Comparison of ENCODE assay signal across 9 cellular contexts in genomic region chr3:13484861-13485590, GRCh38. TPM values are rescaled to one million over a fixed set of nuclear protein-coding genes. Genes with fewer than 3 reads are reported as not detected.
DNase-seq lines count a peak whose midpoint lies in the region; ATAC-seq and TF ChIP-seq lines count a peak whose summit lies in the region.
"Had no signal": no experiment of that assay in that cellular context is flagged by ENCODE, and none has a peak within 500 bp of the region (broad histone marks: within the 10 kb centered on the region; RNA-seq: fewer than 3 reads in every experiment).

No MANE protein-coding gene starts in this region.

- POLR2A ChIA-PET in CD8-positive, alpha-beta T cell (lab: Charles Lee), result no interaction called here

- H3K4me3 ChIP-seq in CD8-positive, alpha-beta T cell (ENCODE audit: low read depth, low read length), result no peak overlapping the region
- H3K4me3 ChIP-seq in iPS-15b (ENCODE audit: low read depth, low read length), result no peak overlapping the region

- H3K36me3 ChIP-seq in CD8-positive, alpha-beta T cell (ENCODE audit: insufficient read depth, low read length), result no peaks in the 10 kb centered on the region
- H3K36me3 ChIP-seq in iPS-15b (ENCODE audit: control insufficient read depth, insufficient read depth, low read length), result no peaks in the 10 kb centered on the region

- H3K27ac Mint-ChIP-seq in CD8-positive, alpha-beta T cell, result peak overlapping the region; percentile 81
- peak overlapping the region; percentile 40 for H3K27ac Mint-ChIP-seq in stimulated activated naive B cell treated with anti-CD40 and anti-IgM and Interleukin-4, amounts not matched to agents 10 μg/mL and 1 μg/mL and 100 μg/mL, for 72 hours
- no peak overlapping the region for H3K27ac Mint-ChIP-seq in activated T-helper 2 cell treated with anti-CD3 and anti-CD28 coated beads, Interferon-gamma antibody, Interleukin-2, Interleukin-4, amounts not matched to agents 10 μg/mL and 5 μg/mL and 100 μg/mL, durations not matched to agents 14 hours and 24 hours and 36 hours
- H3K27ac Mint-ChIP-seq: stimulated activated naive CD8-positive, alpha-beta T cell treated with anti-CD3 and anti-CD28 coated beads, Interleukin-15, Interleukin-2, amounts not matched to agents 100 ng/mL and 50 ng/mL, for 24 hours had no signal

- peaks cover 17% of the 10 kb centered on the region for H3K4me1 ChIP-seq in CD8-positive, alpha-beta T cell (ENCODE audit: insufficient read depth, low read length)
- H3K4me1 ChIP-seq in iPS-15b (ENCODE audit: control insufficient read depth, insufficient read depth, low read length), result no peaks in the 10 kb centered on the region

- peaks cover 13% of the 10 kb centered on the region for H3K36me3 Mint-ChIP-seq in CD8-positive, alpha-beta T cell
- no peaks in the 10 kb centered on the region for H3K36me3 Mint-ChIP-seq in stimulated activated naive B cell treated with anti-CD40 and anti-IgM and Interleukin-4, amounts not matched to agents 10 μg/mL and 1 μg/mL and 100 μg/mL, for 72 hours
- no peaks in the 10 kb centered on the region for H3K36me3 Mint-ChIP-seq in activated T-helper 2 cell treated with anti-CD3 and anti-CD28 coated beads, Interferon-gamma antibody, Interleukin-2, Interleukin-4, amounts not matched to agents 10 μg/mL and 5 μg/mL and 100 μg/mL, durations not matched to agents 14 hours and 24 hours and 36 hours (ENCODE audit: low read depth)

- CTCF ChIA-PET in CD8-positive, alpha-beta T cell (lab: Charles Lee), result interaction anchor here (0.7 to 9.5 kb wide), 6 partner anchors 9 to 165 kb away, joined by 3 to 71 read pairs (median 5); no protein-coding TSS in a partner anchor

- H3K27me3 ChIP-seq in CD8-positive, alpha-beta T cell (ENCODE audit: insufficient read depth, low read length), result no peaks in the 10 kb centered on the region
- H3K27me3 ChIP-seq in iPS-15b (ENCODE audit: control insufficient read depth, insufficient read depth, low read length), result peaks cover 5% of the 10 kb centered on the region

- H3K9me3 Mint-ChIP-seq in CD8-positive, alpha-beta T cell, result peaks cover 2% of the 10 kb centered on the region
- H3K9me3 Mint-ChIP-seq in stimulated activated naive B cell treated with anti-CD40 and anti-IgM and Interleukin-4, amounts not matched to agents 10 μg/mL and 1 μg/mL and 100 μg/mL, for 72 hours, result no peaks in the 10 kb centered on the region
- no peaks in the 10 kb centered on the region for H3K9me3 Mint-ChIP-seq in activated T-helper 2 cell treated with anti-CD3 and anti-CD28 coated beads, Interferon-gamma antibody, Interleukin-2, Interleukin-4, amounts not matched to agents 10 μg/mL and 5 μg/mL and 100 μg/mL, durations not matched to agents 14 hours and 24 hours and 36 hours
- H3K9me3 Mint-ChIP-seq: stimulated activated naive CD8-positive, alpha-beta T cell treated with anti-CD3 and anti-CD28 coated beads, Interleukin-15, Interleukin-2, amounts not matched to agents 100 ng/mL and 50 ng/mL, for 24 hours had no signal

- H3K9me3 ChIP-seq in CD8-positive, alpha-beta T cell (ENCODE audit: low read length), result no peaks in the 10 kb centered on the region
- no peaks in the 10 kb centered on the region for H3K9me3 ChIP-seq in iPS-15b (ENCODE audit: control insufficient read depth, insufficient read depth, low read length)

- DNase-seq in CD8-positive, alpha-beta T cell, result no peak
- DNase-seq in Kasumi-1 (lab: John Stamatoyannopoulos, UW) (peak; percentile 28 to 49), amygdala (lab: John Stamatoyannopoulos, UW) (peak in 31 of 56 donors; percentile 11 to 66 (median 37))
- no peak for DNase-seq in stimulated activated naive B cell treated with anti-CD40 and anti-IgM and Interleukin-4, amounts not matched to agents 10 μg/mL and 1 μg/mL and 100 μg/mL, for 72 hours
- no peak for DNase-seq in activated T-helper 2 cell treated with anti-CD3 and anti-CD28 coated beads, Interferon-gamma antibody, Interleukin-2, Interleukin-4, amounts not matched to agents 10 μg/mL and 5 μg/mL and 100 μg/mL, durations not matched to agents 14 hours and 24 hours and 36 hours (ENCODE audit: low spot score)

- intact Hi-C loops in CD8-positive, alpha-beta T cell (cut with DNase I, micrococcal nuclease), result loop anchor here (5.0 to 10.0 kb wide), 7 partner anchors 392 to 1462 kb away; partner anchors contain the start of genes CHCHD4 (in 2 of the 2), LSM3 (in 1 of the 2), NR2C2 (in 1 of the 2) and TMEM43 (in 1 of the 2)
- intact Hi-C loops in activated T-helper 2 cell treated with anti-CD3 and anti-CD28 coated beads, Interferon-gamma antibody, Interleukin-2, Interleukin-4, amounts not matched to agents 10 μg/mL and 5 μg/mL and 100 μg/mL, durations not matched to agents 14 hours and 24 hours and 36 hours (cut with micrococcal nuclease), result loop anchor here (10.0 kb wide), 1 partner anchor 410 kb away; no protein-coding TSS in a partner anchor

- H3K4me3 Mint-ChIP-seq in CD8-positive, alpha-beta T cell, result no peak overlapping the region
- no peak overlapping the region for H3K4me3 Mint-ChIP-seq in stimulated activated naive B cell treated with anti-CD40 and anti-IgM and Interleukin-4, amounts not matched to agents 10 μg/mL and 1 μg/mL and 100 μg/mL, for 72 hours
- no peak overlapping the region for H3K4me3 Mint-ChIP-seq in activated T-helper 2 cell treated with anti-CD3 and anti-CD28 coated beads, Interferon-gamma antibody, Interleukin-2, Interleukin-4, amounts not matched to agents 10 μg/mL and 5 μg/mL and 100 μg/mL, durations not matched to agents 14 hours and 24 hours and 36 hours (ENCODE audit: low read depth)
- H3K4me3 Mint-ChIP-seq: stimulated activated naive CD8-positive, alpha-beta T cell treated with anti-CD3 and anti-CD28 coated beads, Interleukin-15, Interleukin-2, amounts not matched to agents 100 ng/mL and 50 ng/mL, for 24 hours had no signal

- no peak for ATAC-seq in CD8-positive, alpha-beta T cell
- ATAC-seq in stimulated activated naive B cell treated with anti-CD40 and anti-IgM and Interleukin-4, amounts not matched to agents 10 μg/mL and 1 μg/mL and 100 μg/mL, for 72 hours (replicated peaks), result no peak
- ATAC-seq in GM19035 (IDR thresholded peaks at IDR 0.05; ENCODE audit: unreplicated experiment) (no peak), HG03432 (IDR thresholded peaks at IDR 0.05; ENCODE audit: unreplicated experiment) (no peak)

- H3K9ac ChIP-seq in iPS-15b (ENCODE audit: low read depth, low read length), result peak overlapping the region; percentile 24

- peaks cover 18% of the 10 kb centered on the region for H3K4me1 Mint-ChIP-seq in CD8-positive, alpha-beta T cell (ENCODE audit: low read depth)
- peaks cover 0 to 12% of the 10 kb centered on the region in 2 donors for H3K4me1 Mint-ChIP-seq in stimulated activated naive B cell treated with anti-CD40 and anti-IgM and Interleukin-4, amounts not matched to agents 10 μg/mL and 1 μg/mL and 100 μg/mL, for 72 hours
- H3K4me1 Mint-ChIP-seq in activated T-helper 2 cell treated with anti-CD3 and anti-CD28 coated beads, Interferon-gamma antibody, Interleukin-2, Interleukin-4, amounts not matched to agents 10 μg/mL and 5 μg/mL and 100 μg/mL, durations not matched to agents 14 hours and 24 hours and 36 hours (ENCODE audit: low read depth), result no peaks in the 10 kb centered on the region

- H3K27me3 Mint-ChIP-seq in CD8-positive, alpha-beta T cell (ENCODE audit: low read depth), result no peaks in the 10 kb centered on the region
- H3K27me3 Mint-ChIP-seq in stimulated activated naive B cell treated with anti-CD40 and anti-IgM and Interleukin-4, amounts not matched to agents 10 μg/mL and 1 μg/mL and 100 μg/mL, for 72 hours, result no peaks in the 10 kb centered on the region
- peaks cover 3% of the 10 kb centered on the region for H3K27me3 Mint-ChIP-seq in activated T-helper 2 cell treated with anti-CD3 and anti-CD28 coated beads, Interferon-gamma antibody, Interleukin-2, Interleukin-4, amounts not matched to agents 10 μg/mL and 5 μg/mL and 100 μg/mL, durations not matched to agents 14 hours and 24 hours and 36 hours (ENCODE audit: low read depth)
- H3K27me3 Mint-ChIP-seq: stimulated activated naive CD8-positive, alpha-beta T cell treated with anti-CD3 and anti-CD28 coated beads, Interleukin-15, Interleukin-2, amounts not matched to agents 100 ng/mL and 50 ng/mL, for 24 hours had no signal

- H3K27ac ChIP-seq in CD8-positive, alpha-beta T cell (ENCODE audit: low read depth, low read length), result no peak overlapping the region

- no peak for TF ChIP-seq CTCF in CD8-positive, alpha-beta T cell (IDR thresholded peaks at IDR 0.05)

RNA-seq across cellular contexts. Expression of gene HDAC11, which starts 4.9 kb away (rescaled TPM):
- total RNA-seq in CD8-positive, alpha-beta T cell, result 1 to 10 TPM; 4.6 to 5.8 TPM
- total RNA-seq in activated T-helper 2 cell treated with anti-CD3 and anti-CD28 coated beads, Interferon-gamma antibody, Interleukin-2, Interleukin-4, amounts not matched to agents 10 μg/mL and 5 μg/mL and 100 μg/mL, durations not matched to agents 14 hours and 24 hours and 36 hours, result 1.7 and 2.6 TPM in 2 replicates

Comparison
In these comparisons a context has a peak if more than half of its experiments do, and no peak if none do; other contexts are left out.
1. DNase-seq: peak in Kasumi-1 (2 of 2) and amygdala (31 of 56); none in CD8-positive, alpha-beta T cell (0 of 7), stimulated activated naive B cell treated with anti-CD40 and anti-IgM and Interleukin-4, amounts not matched to agents 10 μg/mL and 1 μg/mL and 100 μg/mL, for 72 hours (single experiment) and activated T-helper 2 cell treated with anti-CD3 and anti-CD28 coated beads, Interferon-gamma antibody, Interleukin-2, Interleukin-4, amounts not matched to agents 10 μg/mL and 5 μg/mL and 100 μg/mL, durations not matched to agents 14 hours and 24 hours and 36 hours (single experiment).